ENCODE assay signal across 1 cellular context in genomic region chr1:37455516-37455915, GRCh38.
TF ChIP-seq lines count a peak whose summit lies in the region.

No MANE protein-coding gene starts in this region.

TF ChIP-seq in A549, 52 proteins besides CTCF, POLR2A, EP300 and RAD21:
- TF ChIP-seq MAFK (IDR thresholded peaks at IDR 0.05; ENCODE audit: partially characterized antibody), result no peak
- TF ChIP-seq SMC3 (IDR thresholded peaks at IDR 0.05), result no peak
- no peak for TF ChIP-seq ZSCAN20 (CRISPR knock-in tag; IDR thresholded peaks at IDR 0.05)
- no peak for TF ChIP-seq RCOR1 (IDR thresholded peaks at IDR 0.05; ENCODE audit: low read depth, low read length)
TF ChIP-seq in A549: peak in this region for 0.
